ENCODE assay signal across 19 cellular contexts in the genomic region with DNA sequence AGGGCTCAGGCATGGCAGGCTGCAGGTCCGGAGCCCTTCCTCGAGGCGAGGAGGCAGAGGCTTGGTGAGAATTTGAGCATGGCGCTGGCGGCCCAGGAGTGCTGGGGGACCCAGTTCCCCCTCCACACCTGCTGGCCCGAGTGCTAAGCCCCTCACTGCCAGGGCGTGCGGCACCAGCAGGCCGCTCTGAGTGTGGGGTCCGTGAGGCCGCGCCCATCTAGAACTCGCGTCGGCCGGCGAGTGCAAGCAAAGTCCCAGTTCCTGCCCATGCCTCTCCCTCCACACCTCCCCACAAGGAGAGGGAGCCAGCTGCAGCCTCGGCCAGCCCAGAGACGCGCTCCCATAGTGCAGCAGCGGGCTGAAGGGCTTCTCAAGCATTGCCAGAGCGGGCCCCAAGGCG.
"Had no signal": no experiment of that assay in that cellular context is flagged by ENCODE, and none has a peak within 500 bp of the region (broad histone marks: within the 10 kb centered on the region; RNA-seq: fewer than 3 reads in every experiment).

No MANE protein-coding gene starts in this region.

- DNase-seq: cortex of kidney; effector CD4-positive, alpha-beta T cell; head of caudate nucleus; left cardiac atrium; left lung; mesendoderm; midbrain; naive thymus-derived CD4-positive, alpha-beta T cell; nephron progenitor cell; occipital lobe; sigmoid colon; stimulated activated CD4-positive, alpha-beta T cell treated with anti-CD3 and anti-CD28 coated beads, Interleukin-2, amount 100 ng/mL, for 24 hours; stimulated activated CD4-positive, alpha-beta T cell treated with anti-CD3 and anti-CD28 coated beads, Interleukin-4, amount 100 ng/mL, for 24 hours; stimulated activated naive CD8-positive, alpha-beta T cell treated with anti-CD3 and anti-CD28 coated beads, Interleukin-15, Interleukin-2, amounts not matched to agents 100 U/mL and 50 U/mL, for 24 hours; substantia nigra; tibial artery had no signal

- ATAC-seq: left cardiac atrium; left lung; naive thymus-derived CD4-positive, alpha-beta T cell; pancreas; stimulated activated effector memory CD8-positive, alpha-beta T cell treated with anti-CD3 and anti-CD28 coated beads, Interleukin-12 subunit alpha, Interleukin-12 subunit beta, amount 100 ng/mL, for 72 hours; stimulated activated naive CD8-positive, alpha-beta T cell treated with anti-CD3 and anti-CD28 coated beads, Interleukin-15, Interleukin-2, amounts not matched to agents 100 U/mL and 50 U/mL, for 24 hours had no signal

- H3K4me3 Mint-ChIP-seq: naive thymus-derived CD4-positive, alpha-beta T cell; nephron progenitor cell; stimulated activated effector memory CD8-positive, alpha-beta T cell treated with anti-CD3 and anti-CD28 coated beads, Interleukin-12 subunit alpha, Interleukin-12 subunit beta, amount 100 ng/mL, for 72 hours; type B pancreatic cell had no signal

- H3K27ac Mint-ChIP-seq: naive thymus-derived CD4-positive, alpha-beta T cell; nephron progenitor cell; stimulated activated effector memory CD8-positive, alpha-beta T cell treated with anti-CD3 and anti-CD28 coated beads, Interleukin-12 subunit alpha, Interleukin-12 subunit beta, amount 100 ng/mL, for 72 hours; type B pancreatic cell had no signal

- H3K27me3 Mint-ChIP-seq: type B pancreatic cell had no signal

- H3K36me3 Mint-ChIP-seq: naive thymus-derived CD4-positive, alpha-beta T cell; stimulated activated effector memory CD8-positive, alpha-beta T cell treated with anti-CD3 and anti-CD28 coated beads, Interleukin-12 subunit alpha, Interleukin-12 subunit beta, amount 100 ng/mL, for 72 hours; type B pancreatic cell had no signal

- H3K9me3 Mint-ChIP-seq: naive thymus-derived CD4-positive, alpha-beta T cell; nephron progenitor cell; stimulated activated effector memory CD8-positive, alpha-beta T cell treated with anti-CD3 and anti-CD28 coated beads, Interleukin-12 subunit alpha, Interleukin-12 subunit beta, amount 100 ng/mL, for 72 hours; type B pancreatic cell had no signal

- H3K4me1 Mint-ChIP-seq: naive thymus-derived CD4-positive, alpha-beta T cell; stimulated activated effector memory CD8-positive, alpha-beta T cell treated with anti-CD3 and anti-CD28 coated beads, Interleukin-12 subunit alpha, Interleukin-12 subunit beta, amount 100 ng/mL, for 72 hours had no signal
